In genomic region chr7:45923290-45923689, GRCh38 we compare ENCODE assay signal across 8 cellular contexts. TPM values are rescaled to one million over a fixed set of nuclear protein-coding genes. Genes with fewer than 3 reads are reported as not detected.
DNase-seq lines count a peak whose midpoint lies in the region; ATAC-seq and TF ChIP-seq lines count a peak whose summit lies in the region.

No MANE protein-coding gene starts in this region.

- no peak overlapping the region for H3K4me3 Mint-ChIP-seq in Caco-2 (ENCODE audit: unreplicated experiment)
- peak overlapping the region; percentile 84 for H3K4me3 Mint-ChIP-seq in nephron progenitor cell

- H3K27ac ChIP-seq in HEK293 (ENCODE audit: extremely low read depth, low read depth, low read length) (no peak overlapping the region), upper lobe of right lung (no peak overlapping the region)

- CTCF ChIA-PET in Caco-2 (lab: Charles Lee) (interaction anchor here (1.3 kb wide), 1 partner anchor 354 kb away, joined by 3 read pairs; no protein-coding TSS in a partner anchor), HEK293 (lab: Yijun Ruan, JAX) (interaction anchor here (0.6 to 3.9 kb wide), 63 partner anchors 8 to 1405 kb away, joined by 3 to 26 read pairs (median 4); no protein-coding TSS in a partner anchor)

- H3K9me3 Mint-ChIP-seq in Caco-2 (ENCODE audit: unreplicated experiment) (no peaks in the 10 kb centered on the region), nephron progenitor cell (no peaks in the 10 kb centered on the region)

- ATAC-seq in upper lobe of right lung (peak; percentile 63), HG02870 (IDR thresholded peaks at IDR 0.05; ENCODE audit: unreplicated experiment) (no peak)

- H3K36me3 ChIP-seq in Caco-2 (ENCODE audit: control insufficient read depth, insufficient read depth, low read length) (no peaks in the 10 kb centered on the region), HEK293 (ENCODE audit: control insufficient read depth in 2 of 2, insufficient read depth in 1 of 2, low read length in 2 of 2) (no peaks in the 10 kb centered on the region), upper lobe of right lung (no peaks in the 10 kb centered on the region)

- H3K9me3 ChIP-seq in Caco-2, result no peaks in the 10 kb centered on the region
- H3K9me3 ChIP-seq in HEK293 (ENCODE audit: control insufficient read depth, insufficient read depth, low read depth, low read length), result no peaks in the 10 kb centered on the region
- H3K9me3 ChIP-seq in upper lobe of right lung, result no peaks in the 10 kb centered on the region

- H3K4me1 Mint-ChIP-seq in Caco-2 (ENCODE audit: low read depth, unreplicated experiment) (no peaks in the 10 kb centered on the region), nephron progenitor cell (peaks cover 32% of the 10 kb centered on the region)

- DNase-seq in Caco-2 (peak in 1 of 2 experiments; percentile 77), NCI-H82 (lab: John Stamatoyannopoulos, UW) (peak; percentile 76), activated T-cell treated with anti-CD3 and anti-CD28 coated beads for 48 hours (ENCODE audit: low read depth) (peak; percentile 52), fibroblast of the conjunctiva (ENCODE audit: low read depth) (peak; percentile 42), nephron progenitor cell (peak; percentile 85), upper lobe of right lung (peak; percentile 84)

- TF ChIP-seq CTCF in Caco-2 (IDR thresholded peaks at IDR 0.05; ENCODE audit: insufficient read depth in 1 of 2, low read depth in 1 of 2, low read length in 1 of 2, severe bottlenecking in 1 of 2, unreplicated experiment in 1 of 2), result peak; percentile 79 to 92
- peak; percentile 41; the same call in 1 of the 2 replicates for TF ChIP-seq CTCF in HEK293 (tag by site-specific recombination; IDR thresholded peaks at IDR 0.05)
- peak; percentile 98 for TF ChIP-seq CTCF in nephron progenitor cell (IDR thresholded peaks at IDR 0.05)
- TF ChIP-seq CTCF in upper lobe of right lung (IDR thresholded peaks at IDR 0.05), result peak; percentile 91

- H3K4me3 ChIP-seq in Caco-2 (ENCODE audit: low read depth, low read length) (no peak overlapping the region), HEK293 (ENCODE audit: low read depth, low read length) (no peak overlapping the region), upper lobe of right lung (no peak overlapping the region)

- H3K4me1 ChIP-seq in Caco-2, result no peaks in the 10 kb centered on the region
- H3K4me1 ChIP-seq in HEK293 (ENCODE audit: control insufficient read depth, insufficient read depth, low read length), result peaks cover 3% of the 10 kb centered on the region; the same call in 1 of the 2 replicates
- H3K4me1 ChIP-seq in upper lobe of right lung, result peaks cover 15% of the 10 kb centered on the region

- intact Hi-C loops in Caco-2 (cut with micrococcal nuclease; ENCODE audit: unreplicated experiment) (loop anchor here (1.0 kb wide), 1 partner anchor 429 kb away; no protein-coding TSS in a partner anchor), upper lobe of right lung (cut with DNase I) (no loop called here)

- H3K27me3 ChIP-seq in Caco-2 (replicated peaks; ENCODE audit: control insufficient read depth, insufficient read depth, low read length), result no peaks in the 10 kb centered on the region; the same call in none of the 2 replicates
- H3K27me3 ChIP-seq in upper lobe of right lung, result peaks cover 41% of the 10 kb centered on the region

- H3K36me3 Mint-ChIP-seq in Caco-2 (ENCODE audit: insufficient read depth, unreplicated experiment) (no peaks in the 10 kb centered on the region), nephron progenitor cell (ENCODE audit: low read depth) (no peaks in the 10 kb centered on the region)

- POLR2A ChIA-PET in Caco-2 (lab: Charles Lee), result no interaction called here
- POLR2A ChIA-PET in HEK293 (lab: Yijun Ruan, JAX), result no interaction called here

- H3K27ac Mint-ChIP-seq in Caco-2 (ENCODE audit: unreplicated experiment), result no peak overlapping the region
- H3K27ac Mint-ChIP-seq in nephron progenitor cell, result no peak overlapping the region

- H3K27me3 Mint-ChIP-seq in Caco-2 (ENCODE audit: insufficient read depth, unreplicated experiment) (peaks cover 17% of the 10 kb centered on the region), nephron progenitor cell (ENCODE audit: low read depth, poor library complexity) (peaks cover 76% of the 10 kb centered on the region)

- BruUV-seq in Caco-2 (replicated peaks; lab: Mats Ljungman, UMichigan), result no TSS peak

TF ChIP-seq in HEK293, 187 proteins besides CTCF, POLR2A, EP300 and RAD21:
- TF ChIP-seq ZNF785 (tag by site-specific recombination; IDR thresholded peaks at IDR 0.05) (no peak), ZNF654 (tag by site-specific recombination; IDR thresholded peaks at IDR 0.05; ENCODE audit: low read depth) (peak; percentile 32), ZNF704 (tag by site-specific recombination; IDR thresholded peaks at IDR 0.05) (no peak)

RNA-seq across cellular contexts. Expression of gene IGFBP3, which starts 2.2 kb away (rescaled TPM):
- 0.79 and 3.3 TPM in 2 replicates for total RNA-seq in Caco-2 (2022)
- total RNA-seq in upper lobe of right lung, result 87.0 TPM

RNA-seq across cellular contexts. Expression of gene IGFBP1, which starts 35.0 kb away (rescaled TPM):
- total RNA-seq in Caco-2 (2022) (0.23 TPM in 1 of 2 replicates, not detected in the other), upper lobe of right lung (not detected)

RNA-seq across cellular contexts. Expression of gene CCDC201, which starts 50.4 kb away (rescaled TPM):
- total RNA-seq in Caco-2 (2022), result not detected in 2 replicates
- not detected for total RNA-seq in upper lobe of right lung

Comparison
In these comparisons a context has a peak if more than half of its experiments do, and no peak if none do; other contexts are left out.
1. CTCF ChIP-seq: peak in every context shown above with its lines; median percentile 98 in nephron progenitor cell; 91 in upper lobe of right lung; 86 in Caco-2; 41 in HEK293.
2. RNA of gene IGFBP3, which starts 2.2 kb away (total RNA-seq): 87.0 TPM in upper lobe of right lung (single experiment); 0.79 to 3.3 TPM in Caco-2; every median in the first group is over 10 times any median in the second.